ENCODE assay signal across 10 cellular contexts in the genomic region with DNA sequence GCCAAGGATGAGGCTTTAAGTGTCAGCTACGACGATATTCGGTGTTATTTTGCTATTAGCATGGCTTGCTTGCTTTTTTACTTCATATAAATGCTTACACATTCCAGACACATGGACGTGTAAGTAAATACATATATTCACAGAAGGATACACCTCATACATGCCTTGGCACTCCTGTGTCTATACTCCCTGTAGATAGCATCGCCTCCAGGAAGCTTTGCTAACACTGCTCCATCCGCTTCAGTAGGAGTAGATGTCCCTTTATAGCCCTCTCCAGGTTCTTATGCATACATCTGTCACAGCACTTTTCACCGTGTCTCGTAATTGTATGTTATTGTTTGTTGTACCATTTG. TPM values are rescaled to one million over a fixed set of nuclear protein-coding genes. Genes with fewer than 3 reads are reported as not detected.
A peak's percentile ranks its signal among the peaks of the same experiment; 100 is the strongest.
DNase-seq lines count a peak whose midpoint lies in the region; ATAC-seq, FAIRE-seq and TF ChIP-seq lines count a peak whose summit lies in the region.
"Had no signal": no experiment of that assay in that cellular context is flagged by ENCODE, and none has a peak within 500 bp of the region (broad histone marks: within the 10 kb centered on the region; RNA-seq: fewer than 3 reads in every experiment).

No MANE protein-coding gene starts in this region.

- FAIRE-seq in HepG2 (lab: Jason Lieb, UNC) (peak; percentile 32), K562 (lab: Jason Lieb, UNC) (peak; percentile 29)

- H4K20me1 ChIP-seq in HepG2 (ENCODE audit: insufficient read depth, low read length) = no peaks in the 10 kb centered on the region
- no peaks in the 10 kb centered on the region for H4K20me1 ChIP-seq in K562 (replicated peaks; ENCODE audit: control insufficient read depth, insufficient read depth, low read length)

- CTCF ChIA-PET in HepG2 (lab: Yijun Ruan, JAX; ENCODE audit: low intra/inter-chr PET ratio, low total read pairs) = no interaction called here
- CTCF ChIA-PET in K562 (lab: Yijun Ruan, JAX; ENCODE audit: low intra/inter-chr PET ratio) = no interaction called here

- DNase-seq in HepG2 (ENCODE audit: low spot score) (no peak), right lobe of liver (no peak), K562 (ENCODE audit: extremely low read depth in 1 of 4, low spot score in 3 of 4) (no peak), mucosa of descending colon (no peak), posterior cingulate gyrus (no peak), SIG-M5 (lab: John Stamatoyannopoulos, UW) (no peak)
- DNase-seq in stimulated activated CD4-positive, alpha-beta T cell treated with anti-CD3 and anti-CD28 coated beads, Interleukin-15, amount 100 ng/mL, for 24 hours = no peak
- DNase-seq: activated naive CD4-positive, alpha-beta T cell treated with anti-CD3 and anti-CD28 coated beads, Interleukin-2, amount 50 U/mL, for 16 hours; CD4-positive, CD25-positive, alpha-beta regulatory T cell had no signal

- H3K36me3 ChIP-seq in HepG2 (replicated peaks in 1 of 2; ENCODE audit: control insufficient read depth in 1 of 2, insufficient read depth in 2 of 2, low read length in 2 of 2) (no peaks in the 10 kb centered on the region), right lobe of liver (no peaks in the 10 kb centered on the region), K562 (ENCODE audit: control insufficient read depth, insufficient read depth, low read length) (no peaks in the 10 kb centered on the region), mucosa of descending colon (ENCODE audit: low read depth) (no peaks in the 10 kb centered on the region)

- H3K4me1 ChIP-seq in HepG2 (ENCODE audit: insufficient read depth, low read length) (peaks cover 21% of the 10 kb centered on the region), right lobe of liver (no peaks in the 10 kb centered on the region), K562 (replicated peaks in 1 of 2; ENCODE audit: control insufficient read depth in 2 of 2, insufficient read depth in 2 of 2, low read length in 2 of 2) (peaks cover 0 to 3% of the 10 kb centered on the region in 2 experiments; a peak in 1 of 5 replicates), mucosa of descending colon (ENCODE audit: low read depth) (peaks cover 12% of the 10 kb centered on the region)

- TF ChIP-seq EP300 in HepG2 (IDR thresholded peaks at IDR 0.05; ENCODE audit: low read depth in 2 of 2, low read length in 2 of 2) (no peak), HepG2 (CRISPR knock-in tag; IDR thresholded peaks at IDR 0.05; ENCODE audit: borderline replicate concordance) (no peak), K562 (IDR thresholded peaks at IDR 0.05; ENCODE audit: low read length) (no peak)

- intact Hi-C loops in HepG2 (cut with micrococcal nuclease; ENCODE audit: unreplicated experiment) = no loop called here
- intact Hi-C loops in right lobe of liver (cut with DNase I) = no loop called here
- intact Hi-C loops in K562 (cut with micrococcal nuclease) = no loop called here
- intact Hi-C loops in mucosa of descending colon (cut with DNase I, micrococcal nuclease) = no loop called here
- intact Hi-C loops in posterior cingulate gyrus (cut with DNase I) = no loop called here

- TF ChIP-seq POLR2A in HepG2 (IDR thresholded peaks at IDR 0.05; ENCODE audit: insufficient read depth in 1 of 2, low read depth in 2 of 2, low read length in 2 of 2) (no peak), right lobe of liver (IDR thresholded peaks at IDR 0.05) (no peak), K562 (conservative IDR thresholded peaks at IDR 0.05) (no peak)

- no peak for TF ChIP-seq CTCF in HepG2 (CRISPR knock-in tag; IDR thresholded peaks at IDR 0.05)
- TF ChIP-seq CTCF in right lobe of liver (IDR thresholded peaks at IDR 0.05) = no peak
- TF ChIP-seq CTCF in K562 (IDR thresholded peaks at IDR 0.05 in 2 of 3, conservative IDR thresholded peaks at IDR 0.05 in 1 of 3; ENCODE audit: insufficient read depth in 2 of 3, low read depth in 1 of 3, low read length in 3 of 3) = no peak
- no peak for TF ChIP-seq CTCF in mucosa of descending colon (IDR thresholded peaks at IDR 0.05)

- H3K79me2 ChIP-seq in HepG2 (ENCODE audit: insufficient read depth, low read length) = no peaks in the 10 kb centered on the region
- H3K79me2 ChIP-seq in K562 (ENCODE audit: control insufficient read depth, insufficient read depth, low read length) = no peaks in the 10 kb centered on the region

- POLR2A ChIA-PET in HepG2 (lab: Yijun Ruan, JAX) (no interaction called here), K562 (lab: Yijun Ruan, JAX) (no interaction called here)

- H3K27ac ChIP-seq in HepG2 (ENCODE audit: extremely low read length, insufficient read depth, low read length) (no peak overlapping the region), right lobe of liver (no peak overlapping the region), K562 (ENCODE audit: extremely low read depth, low read depth, low read length) (no peak overlapping the region)

- WGBS in HepG2 (ENCODE audit: low lambda C conversion rate) = 9% methylated on average over 8 of the region's 8 CpGs
- 58% methylated on average over 8 of the region's 8 CpGs for WGBS in right lobe of liver (ENCODE audit: insufficient coverage, low coverage, low lambda C conversion rate, missing lambda C conversion rate)
- WGBS in K562 (ENCODE audit: insufficient coverage, low coverage, missing lambda C conversion rate) = 2% methylated on average over 8 of the region's 8 CpGs

- BruUV-seq in HepG2 (replicated peaks; lab: Mats Ljungman, UMichigan) = no TSS peak
- BruUV-seq in K562 (replicated peaks; lab: Mats Ljungman, UMichigan) = no TSS peak

- no peak overlapping the region for H3K9ac ChIP-seq in HepG2 (ENCODE audit: insufficient read depth, low read depth, low read length)
- no peak overlapping the region for H3K9ac ChIP-seq in K562 (ENCODE audit: insufficient read depth in 1 of 2, low read depth in 2 of 2, low read length in 2 of 2)

- H2AFZ ChIP-seq in HepG2 (ENCODE audit: low read length) (no peak overlapping the region), K562 (ENCODE audit: low read depth, low read length) (no peak overlapping the region)

- TF ChIP-seq RAD21 in HepG2 (CRISPR knock-in tag; IDR thresholded peaks at IDR 0.05) = no peak
- no peak for TF ChIP-seq RAD21 in K562 (CRISPR knock-in tag; conservative IDR thresholded peaks at IDR 0.05 in 1 of 2, IDR thresholded peaks at IDR 0.05 in 1 of 2)

- in situ Hi-C loops in HepG2 (cut with HindIII; ENCODE audit: extremely low pct_ligation_motif_present, low pct_unique_long_range_greater_than_20kb) = no loop called here
- in situ Hi-C loops in K562 (cut with MboI) = no loop called here

- H3K4me3 ChIP-seq in HepG2 (replicated peaks in 1 of 3; ENCODE audit: insufficient read depth in 1 of 3, low read depth in 2 of 3, low read length in 3 of 3) = peak overlapping the region in 2 of 3 experiments; percentile 13 to 50; a peak in 2 of 6 replicates
- peak overlapping the region in 1 of 3 donors; percentile 7 for H3K4me3 ChIP-seq in right lobe of liver
- no peak overlapping the region for H3K4me3 ChIP-seq in K562
- H3K4me3 ChIP-seq in mucosa of descending colon = no peak overlapping the region

- no peaks in the 10 kb centered on the region for H3K9me1 ChIP-seq in K562 (ENCODE audit: control insufficient read depth, insufficient read depth, low read length)

- H3K4me2 ChIP-seq in HepG2 (ENCODE audit: low read depth, low read length) (peak overlapping the region; percentile 66), K562 (ENCODE audit: insufficient read depth, low read length) (peak overlapping the region; percentile 47; the same call in 1 of the 2 replicates)

- H3K9me3 ChIP-seq in HepG2 (ENCODE audit: low read length) (no peaks in the 10 kb centered on the region), right lobe of liver (no peaks in the 10 kb centered on the region), K562 (replicated peaks; ENCODE audit: control insufficient read depth, insufficient read depth, low read depth, low read length) (no peaks in the 10 kb centered on the region), mucosa of descending colon (no peaks in the 10 kb centered on the region)

- ATAC-seq in HepG2 = peak; percentile 63
- no peak for ATAC-seq in right lobe of liver
- ATAC-seq in K562 = peak; percentile 39; the same call in 2 of the 3 replicates
- peak; percentile 54 for ATAC-seq in mucosa of descending colon
- no peak for ATAC-seq in activated CD4-positive, CD25-positive, alpha-beta regulatory T cell treated with anti-CD3 and anti-CD28 coated beads, Interleukin-2, amount 50 U/mL, for 24 hours

- H3K27me3 ChIP-seq in HepG2 (ENCODE audit: control insufficient read depth in 1 of 2, insufficient read depth in 2 of 2, low read length in 2 of 2) = peaks cover 0 to 11% of the 10 kb centered on the region in 2 experiments; a peak in 1 of 5 replicates
- H3K27me3 ChIP-seq in right lobe of liver = no peaks in the 10 kb centered on the region
- no peaks in the 10 kb centered on the region for H3K27me3 ChIP-seq in K562 (ENCODE audit: control insufficient read depth in 2 of 2, insufficient read depth in 2 of 2, low read length in 2 of 2)

RNA-seq across cellular contexts. Expression of a gene that starts 27.5 kb away (rescaled TPM):
- total RNA-seq in HepG2 (2016; rRNA removed; fragmentation: Illumina TruSeq; extraction: Trizol) = 4.5 and 6.8 TPM in 2 replicates
- total RNA-seq in HepG2 (2016; cell fraction: cytosol; rRNA removed; fragmentation: Illumina TruSeq; extraction: Trizol; ENCODE audit: low read depth) = 1.2 and 1.3 TPM in 2 replicates
- total RNA-seq in HepG2 (2016; cell fraction: insoluble cytoplasmic fraction; rRNA removed; fragmentation: Illumina TruSeq; extraction: Trizol) = 4.7 and 5.9 TPM in 2 replicates
- total RNA-seq in HepG2 (2016; cell fraction: membrane; rRNA removed; fragmentation: Illumina TruSeq; extraction: Trizol) = 3.6 TPM in 2 replicates
- total RNA-seq in HepG2 (2016; cell fraction: nucleus; rRNA removed; fragmentation: Illumina TruSeq; extraction: Trizol) = 5.6 and 7.3 TPM in 2 replicates
- 2.5 and 2.7 TPM in 2 replicates for polyA plus RNA-seq in HepG2 (2011; rRNA removed)
- polyA plus RNA-seq in HepG2 (2011; cell fraction: cytosol; rRNA removed) = 1.6 and 2.1 TPM in 2 replicates
- polyA plus RNA-seq in HepG2 (2011; cell fraction: nucleus; rRNA removed) = 5.0 and 6.6 TPM in 2 replicates
- polyA plus RNA-seq in HepG2 (2012) = 3.6 and 4.4 TPM in 2 replicates
- polyA plus RNA-seq in HepG2 (2016; cell fraction: cytosol; fragmentation: Illumina TruSeq; extraction: Trizol; ENCODE audit: low read depth) = 0.93 and 1.1 TPM in 2 replicates
- polyA plus RNA-seq in HepG2 (2016; cell fraction: insoluble cytoplasmic fraction; fragmentation: Illumina TruSeq; extraction: Trizol; ENCODE audit: low read depth) = 4.7 and 7.0 TPM in 2 replicates
- 2.7 and 2.9 TPM in 2 replicates for polyA plus RNA-seq in HepG2 (2016; cell fraction: membrane; fragmentation: Illumina TruSeq; extraction: Trizol; ENCODE audit: low read depth)
- 5.4 and 5.7 TPM in 2 replicates for polyA plus RNA-seq in HepG2 (2016; cell fraction: nucleus; fragmentation: Illumina TruSeq; extraction: Trizol; ENCODE audit: insufficient read depth, low read depth)
- 10.7 and 12.3 TPM in 2 replicates for polyA minus RNA-seq in HepG2 (2011; rRNA and poly(A)+ RNA removed; ENCODE audit: low replicate concordance)
- polyA minus RNA-seq in HepG2 (2011; cell fraction: cytosol; rRNA and poly(A)+ RNA removed) = 3.1 and 4.3 TPM in 2 replicates
- 16.1 and 17.7 TPM in 2 replicates for polyA minus RNA-seq in HepG2 (2011; cell fraction: nucleus; rRNA and poly(A)+ RNA removed)
- total RNA-seq in right lobe of liver = 1 to 10 TPM; 2.9 to 6.8 (median 4.8) TPM
- total RNA-seq in K562 (2011; cell fraction: chromatin; rRNA removed; ENCODE audit: low replicate concordance) = not detected in 2 replicates
- total RNA-seq in K562 (2011; cell fraction: nucleolus; rRNA removed) = not detected in 2 replicates
- not detected in 2 replicates for total RNA-seq in K562 (2011; cell fraction: nucleoplasm; rRNA removed)
- total RNA-seq in K562 (2014; rRNA removed) = 0.57 TPM in 1 of 2 replicates, not detected in the other
- total RNA-seq in K562 (2014; rRNA removed; fragmentation: Illumina TruSeq; extraction: Trizol) = not detected in 2 replicates
- not detected in 2 replicates for total RNA-seq in K562 (2015; rRNA removed; fragmentation: Illumina TruSeq; extraction: Trizol)
- total RNA-seq in K562 (2021) = not detected in 2 replicates
- not detected in 2 replicates for polyA plus RNA-seq in K562 (2011; rRNA removed)
- not detected in 2 replicates for polyA plus RNA-seq in K562 (2011; cell fraction: cytosol; rRNA removed)
- polyA plus RNA-seq in K562 (2011; cell fraction: nucleus; rRNA removed) = 0.21 TPM in 1 of 2 replicates, not detected in the other
- polyA plus RNA-seq in K562 (2012) = not detected in 2 replicates
- not detected in 2 replicates for polyA plus RNA-seq in K562 (2014; fragmentation: Illumina TruSeq; extraction: Trizol)
- polyA plus RNA-seq in K562 (2014; fragmentation: Nextera tagmentation; extraction: Ambion mirVana) = not detected
- polyA plus RNA-seq in K562 (2014; rRNA removed) = not detected in 2 replicates
- not detected in 2 replicates for polyA minus RNA-seq in K562 (2011; rRNA and poly(A)+ RNA removed)
- polyA minus RNA-seq in K562 (2011; cell fraction: cytosol; rRNA and poly(A)+ RNA removed) = not detected in 2 replicates
- polyA minus RNA-seq in K562 (2011; cell fraction: nucleus; rRNA and poly(A)+ RNA removed) = 0.13 TPM in 1 of 2 replicates, not detected in the other
- 10 to 100 TPM in 2 of 3 donors, 1 to 10 TPM in 1; 8.5 to 14.7 (median 12.8) TPM for total RNA-seq in mucosa of descending colon

Comparison
In these comparisons a context has a peak if more than half of its experiments do, and no peak if none do; other contexts are left out.
1. ATAC-seq: peak in HepG2 (single experiment), K562 (single experiment) and mucosa of descending colon (single experiment); none in right lobe of liver (0 of 4) and activated CD4-positive, CD25-positive, alpha-beta regulatory T cell treated with anti-CD3 and anti-CD28 coated beads, Interleukin-2, amount 50 U/mL, for 24 hours (0 of 2).
2. H3K4me3 ChIP-seq: peak in HepG2 (2 of 3); none in K562 (single experiment) and mucosa of descending colon (single experiment).